8 cellular contexts compared by ENCODE assay signal in the genomic region with DNA sequence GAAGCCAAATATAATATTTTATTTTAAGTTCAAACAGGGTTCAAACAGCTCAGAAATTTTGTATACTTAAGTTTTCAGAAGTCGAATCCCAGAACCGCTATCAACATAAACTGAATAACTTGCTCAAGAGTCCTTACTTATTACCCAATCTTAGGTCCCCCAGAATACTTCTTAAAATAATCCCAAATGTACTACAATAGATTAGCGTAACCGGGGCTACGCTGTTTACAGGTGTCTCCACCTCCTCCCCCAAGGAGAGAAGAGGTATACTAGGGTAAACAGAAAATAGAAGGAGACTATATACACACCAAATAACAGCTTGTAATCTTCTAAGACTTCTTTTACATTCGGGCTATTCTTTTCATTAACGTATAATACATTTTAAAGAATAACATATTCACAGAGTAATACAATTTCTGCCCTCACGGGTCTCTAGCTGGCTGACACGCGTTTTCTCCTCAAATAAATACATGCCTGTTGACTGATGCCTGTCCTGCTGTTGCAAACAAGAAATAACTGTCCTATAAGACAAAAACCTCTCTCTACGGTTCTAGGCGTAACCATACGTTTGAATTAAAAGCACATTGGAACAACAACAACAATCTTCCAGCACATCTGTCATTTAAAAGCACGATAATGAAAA. TPM values are rescaled to one million over a fixed set of nuclear protein-coding genes. Genes with fewer than 3 reads are reported as not detected.
DNase-seq lines count a peak whose midpoint lies in the region; ATAC-seq and FAIRE-seq lines count a peak whose summit lies in the region.

No MANE protein-coding gene starts in this region.

- no peak for ATAC-seq in stimulated activated naive CD8-positive, alpha-beta T cell treated with anti-CD3 and anti-CD28 coated beads, Interleukin-15, amount 100 ng/mL, for 72 hours
- ATAC-seq in GM19324 (IDR thresholded peaks at IDR 0.05; ENCODE audit: low FRiP score, unreplicated experiment): no peak

- no peak overlapping the region for H3K27ac ChIP-seq in iPS-18a (ENCODE audit: low read length)

- H3K4me3 Mint-ChIP-seq in activated naive CD8-positive, alpha-beta T cell treated with anti-CD3 and anti-CD28 coated beads for 36 hours: peak overlapping the region; percentile 83
- H3K4me3 Mint-ChIP-seq in stimulated activated naive CD8-positive, alpha-beta T cell treated with anti-CD3 and anti-CD28 coated beads, Interleukin-15, amount 100 ng/mL, for 72 hours: peak overlapping the region; percentile 78 to 89

- H3K9me3 Mint-ChIP-seq in activated naive CD8-positive, alpha-beta T cell treated with anti-CD3 and anti-CD28 coated beads for 36 hours: no peaks in the 10 kb centered on the region
- no peaks in the 10 kb centered on the region for H3K9me3 Mint-ChIP-seq in stimulated activated naive CD8-positive, alpha-beta T cell treated with anti-CD3 and anti-CD28 coated beads, Interleukin-15, amount 100 ng/mL, for 72 hours

- H3K9me3 ChIP-seq in iPS-18a (ENCODE audit: control insufficient read depth, low read depth, low read length): no peaks in the 10 kb centered on the region

- H3K27me3 Mint-ChIP-seq in activated naive CD8-positive, alpha-beta T cell treated with anti-CD3 and anti-CD28 coated beads for 36 hours: no peaks in the 10 kb centered on the region
- no peaks in the 10 kb centered on the region for H3K27me3 Mint-ChIP-seq in stimulated activated naive CD8-positive, alpha-beta T cell treated with anti-CD3 and anti-CD28 coated beads, Interleukin-15, amount 100 ng/mL, for 72 hours

- peak overlapping the region; percentile 36 for H3K9ac ChIP-seq in iPS-18a (ENCODE audit: low read length)

- DNase-seq in DMS 273 treated with DMSO at 0.1 percent for 48 hours (lab: John Stamatoyannopoulos, UW) (peak; percentile 22), KBM-7 (peak; percentile 70), LoVo (ENCODE audit: low spot score) (no peak), HTR-8/SVneo (ENCODE audit: insufficient read length, low spot score) (no peak)
- DNase-seq in activated naive CD8-positive, alpha-beta T cell treated with anti-CD3 and anti-CD28 coated beads for 36 hours: no peak
- no peak for DNase-seq in stimulated activated naive CD8-positive, alpha-beta T cell treated with anti-CD3 and anti-CD28 coated beads, Interleukin-15, amount 100 ng/mL, for 72 hours

- no peaks in the 10 kb centered on the region for H3K36me3 ChIP-seq in iPS-18a (ENCODE audit: control insufficient read depth, low read depth, low read length)

- H3K4me3 ChIP-seq in iPS-18a (ENCODE audit: low read length): peak overlapping the region; percentile 77

- in situ Hi-C loops in KBM-7 (cut with MboI; ENCODE audit: low pct_unique_long_range_greater_than_20kb, low sequenced_read_pairs): no loop called here

- peak overlapping the region; percentile 94 for H3K27ac Mint-ChIP-seq in activated naive CD8-positive, alpha-beta T cell treated with anti-CD3 and anti-CD28 coated beads for 36 hours
- H3K27ac Mint-ChIP-seq in stimulated activated naive CD8-positive, alpha-beta T cell treated with anti-CD3 and anti-CD28 coated beads, Interleukin-15, amount 100 ng/mL, for 72 hours: peak overlapping the region; percentile 88 to 97

- H3K4me1 Mint-ChIP-seq in activated naive CD8-positive, alpha-beta T cell treated with anti-CD3 and anti-CD28 coated beads for 36 hours: peaks cover 54% of the 10 kb centered on the region
- peaks cover 59% of the 10 kb centered on the region for H3K4me1 Mint-ChIP-seq in stimulated activated naive CD8-positive, alpha-beta T cell treated with anti-CD3 and anti-CD28 coated beads, Interleukin-15, amount 100 ng/mL, for 72 hours

- no peak for FAIRE-seq in HTR-8/SVneo (lab: Jason Lieb, UNC)

- H3K36me3 Mint-ChIP-seq in activated naive CD8-positive, alpha-beta T cell treated with anti-CD3 and anti-CD28 coated beads for 36 hours: peaks cover 15% of the 10 kb centered on the region

- H3K27me3 ChIP-seq in iPS-18a (ENCODE audit: control insufficient read depth, insufficient read depth, low read length): peaks cover 12% of the 10 kb centered on the region

- peaks cover 6% of the 10 kb centered on the region for H3K4me1 ChIP-seq in iPS-18a (ENCODE audit: control insufficient read depth, low read depth, low read length)

RNA-seq across cellular contexts. Expression of a gene that starts 1.3 kb away (rescaled TPM):
- 10 to 100 TPM; 47.6 to 52.2 TPM for total RNA-seq in activated naive CD8-positive, alpha-beta T cell treated with anti-CD3 and anti-CD28 coated beads for 36 hours

Comparison
In these comparisons a context has a peak if more than half of its experiments do, and no peak if none do; other contexts are left out.
1. DNase-seq: peak in DMS 273 treated with DMSO at 0.1 percent for 48 hours (single experiment) and KBM-7 (single experiment); none in activated naive CD8-positive, alpha-beta T cell treated with anti-CD3 and anti-CD28 coated beads for 36 hours (single experiment), stimulated activated naive CD8-positive, alpha-beta T cell treated with anti-CD3 and anti-CD28 coated beads, Interleukin-15, amount 100 ng/mL, for 72 hours (0 of 2), LoVo (single experiment) and HTR-8/SVneo (single experiment).